In genomic region chr3:141204343-141204742, GRCh38 we compare ENCODE assay signal across 15 cellular contexts. TPM values are rescaled to one million over a fixed set of nuclear protein-coding genes. Genes with fewer than 3 reads are reported as not detected.
DNase-seq lines count a peak whose midpoint lies in the region; ATAC-seq and TF ChIP-seq lines count a peak whose summit lies in the region.
"Had no signal": no experiment of that assay in that cellular context is flagged by ENCODE, and none has a peak within 500 bp of the region (broad histone marks: within the 10 kb centered on the region; RNA-seq: fewer than 3 reads in every experiment).

No MANE protein-coding gene starts in this region.

- H3K4ac ChIP-seq in trophoblast cell (ENCODE audit: low read depth, low read length), result no peak overlapping the region

- H2BK120ac ChIP-seq in trophoblast cell (ENCODE audit: insufficient read depth, low read length, poor library complexity), result no peak overlapping the region

- no peak overlapping the region for H3K9ac ChIP-seq in trophoblast cell (ENCODE audit: low read length)
- H3K9ac ChIP-seq: BLaER1 treated with 17β-estradiol and CSF1 and Interleukin-3, amounts not matched to agents 10 nM and 100 nM had no signal

- no CpG with 5 or more reads among the region's 4 CpGs for WGBS in trophoblast cell (ENCODE audit: extremely low coverage, insufficient coverage, insufficient read length)

- H3K18ac ChIP-seq in trophoblast cell (ENCODE audit: low read length), result no peak overlapping the region

- TF ChIP-seq CTCF in Panc1 (IDR thresholded peaks at IDR 0.05), result no peak
- TF ChIP-seq CTCF in foreskin keratinocyte (conservative IDR thresholded peaks at IDR 0.05), result no peak

- H3K4me3 ChIP-seq in Panc1 (ENCODE audit: low read depth in 2 of 2, low read length in 2 of 2), result no peak overlapping the region
- no peak overlapping the region for H3K4me3 ChIP-seq in trophoblast cell (ENCODE audit: low read depth, low read length)
- H3K4me3 ChIP-seq: BLaER1 treated with 17β-estradiol and CSF1 and Interleukin-3, amounts not matched to agents 10 nM and 100 nM; GM12878; GM23338 had no signal

- peak overlapping the region; percentile 0 for H3K14ac ChIP-seq in trophoblast cell (ENCODE audit: low read length)

- H2AK5ac ChIP-seq in trophoblast cell (ENCODE audit: low read length), result no peak overlapping the region

- H3K9me3 ChIP-seq in Panc1 (ENCODE audit: control insufficient read depth, insufficient read depth, low read depth, low read length), result no peaks in the 10 kb centered on the region
- no peaks in the 10 kb centered on the region for H3K9me3 ChIP-seq in trophoblast cell (ENCODE audit: insufficient read depth, low read depth, low read length)
- H3K9me3 ChIP-seq: BLaER1 treated with 17β-estradiol and CSF1 and Interleukin-3, amounts not matched to agents 10 nM and 100 nM had no signal

- H2AFZ ChIP-seq in trophoblast cell (ENCODE audit: insufficient read depth, low read length, poor library complexity), result no peak overlapping the region
- H2AFZ ChIP-seq: GM23338 had no signal

- intact Hi-C loops in Panc1 (cut with micrococcal nuclease; ENCODE audit: unreplicated experiment), result no loop called here

- no peak overlapping the region for H2BK5ac ChIP-seq in trophoblast cell (ENCODE audit: low read depth, low read length, poor library complexity)

- H2BK12ac ChIP-seq in trophoblast cell (ENCODE audit: low read length), result no peak overlapping the region

- in situ Hi-C loops in Panc1 (cut with HindIII; ENCODE audit: low pct_unique_long_range_greater_than_20kb, low sequenced_read_pairs), result no loop called here

- CTCF ChIA-PET in Panc1 (lab: Charles Lee), result no interaction called here

- DNase-seq in ELF-1 (ENCODE audit: low read depth, low spot score) (peak; percentile 29), Panc1 (ENCODE audit: low read depth, low spot score) (no peak), foreskin keratinocyte (no peak), trophoblast cell (peak; percentile 24 to 59), medulla oblongata (ENCODE audit: extremely low spot score) (no peak), nucleus accumbens (lab: John Stamatoyannopoulos, UW) (no peak)
- DNase-seq: Calu3; CD8-positive, alpha-beta T cell; DMS79 treated with DMSO at 0.1 percent for 48 hours; H9; IMR-90 had no signal

- no peak overlapping the region for H4K8ac ChIP-seq in trophoblast cell (ENCODE audit: low read depth, low read length)

- peaks cover 7% of the 10 kb centered on the region for H3K79me1 ChIP-seq in trophoblast cell (ENCODE audit: low read length)

- no peaks in the 10 kb centered on the region for H3K4me1 ChIP-seq in Panc1 (ENCODE audit: control insufficient read depth, insufficient read depth, low read length)
- no peaks in the 10 kb centered on the region for H3K4me1 ChIP-seq in foreskin keratinocyte
- H3K4me1 ChIP-seq in trophoblast cell (ENCODE audit: control insufficient read depth in 1 of 2, insufficient read depth in 2 of 2, low read length in 2 of 2), result peaks cover 6 to 18% of the 10 kb centered on the region in 2 experiments

- BruUV-seq in Panc1 (replicated peaks; lab: Mats Ljungman, UMichigan), result no TSS peak

- H3K27ac ChIP-seq in Panc1 (ENCODE audit: low read length) (no peak overlapping the region), foreskin keratinocyte (no peak overlapping the region), trophoblast cell (ENCODE audit: low read depth, low read length) (no peak overlapping the region)
- H3K27ac ChIP-seq: BLaER1 treated with 17β-estradiol and CSF1 and Interleukin-3, amounts not matched to agents 10 nM and 100 nM had no signal

- H3K79me2 ChIP-seq in trophoblast cell (ENCODE audit: control insufficient read depth, insufficient read depth, low read length, poor library complexity), result no peaks in the 10 kb centered on the region

- ATAC-seq in Panc1 (peak; percentile 45; the same call in 1 of the 2 replicates), foreskin keratinocyte (peak; percentile 18), GM18861 (IDR thresholded peaks at IDR 0.05; ENCODE audit: unreplicated experiment) (no peak)
- ATAC-seq: CD8-positive, alpha-beta T cell; GM12878; GM23338 had no signal

- no peak overlapping the region for H3K4me2 ChIP-seq in trophoblast cell (ENCODE audit: low read length)
- H3K4me2 ChIP-seq: BLaER1 treated with 17β-estradiol and CSF1 and Interleukin-3, amounts not matched to agents 10 nM and 100 nM; GM23338 had no signal

- H3K27me3 ChIP-seq in Panc1 (ENCODE audit: control insufficient read depth, insufficient read depth, low read length) (peaks cover 8% of the 10 kb centered on the region), foreskin keratinocyte (peaks cover 25% of the 10 kb centered on the region), trophoblast cell (ENCODE audit: insufficient read depth, low read length) (no peaks in the 10 kb centered on the region)
- H3K27me3 ChIP-seq: BLaER1 treated with 17β-estradiol and CSF1 and Interleukin-3, amounts not matched to agents 10 nM and 100 nM had no signal

- no peak overlapping the region for H3K23ac ChIP-seq in trophoblast cell (ENCODE audit: low read length)

- H4K91ac ChIP-seq in trophoblast cell (ENCODE audit: low read depth, low read length), result peak overlapping the region; percentile 8

- no peak overlapping the region for H4K12ac ChIP-seq in trophoblast cell (ENCODE audit: low read depth, low read length)

- H3K36me3 ChIP-seq in Panc1 (ENCODE audit: control insufficient read depth, insufficient read depth, low read length) (no peaks in the 10 kb centered on the region), trophoblast cell (ENCODE audit: control insufficient read depth in 1 of 2, insufficient read depth in 2 of 2, low read length in 2 of 2) (no peaks in the 10 kb centered on the region)
- H3K36me3 ChIP-seq: BLaER1 treated with 17β-estradiol and CSF1 and Interleukin-3, amounts not matched to agents 10 nM and 100 nM had no signal

- POLR2A ChIA-PET in Panc1 (lab: Charles Lee), result no interaction called here

RNA-seq across cellular contexts. Expression of gene PXYLP1, which starts 27.3 kb away (rescaled TPM):
- 1.4 TPM for total RNA-seq in Panc1 (2021; ENCODE audit: unreplicated experiment)
- polyA plus RNA-seq in Panc1 (2012; ENCODE audit: insufficient read length), result 1.6 TPM
- total RNA-seq in foreskin keratinocyte, result 3.0 and 3.9 TPM in 2 replicates
- polyA plus RNA-seq in foreskin keratinocyte, result 1.8 and 1.9 TPM in 2 replicates
- 4.8 and 6.0 TPM in 2 replicates for polyA plus RNA-seq in trophoblast cell (2013)

Comparison
In these comparisons a context has a peak if more than half of its experiments do, and no peak if none do; other contexts are left out.
1. DNase-seq: peak in ELF-1 (single experiment) and trophoblast cell (2 of 2); none in Panc1 (single experiment), foreskin keratinocyte (0 of 2), medulla oblongata (single experiment) and nucleus accumbens (0 of 56).